ENCODE assay signal across 12 cellular contexts in the genomic region with DNA sequence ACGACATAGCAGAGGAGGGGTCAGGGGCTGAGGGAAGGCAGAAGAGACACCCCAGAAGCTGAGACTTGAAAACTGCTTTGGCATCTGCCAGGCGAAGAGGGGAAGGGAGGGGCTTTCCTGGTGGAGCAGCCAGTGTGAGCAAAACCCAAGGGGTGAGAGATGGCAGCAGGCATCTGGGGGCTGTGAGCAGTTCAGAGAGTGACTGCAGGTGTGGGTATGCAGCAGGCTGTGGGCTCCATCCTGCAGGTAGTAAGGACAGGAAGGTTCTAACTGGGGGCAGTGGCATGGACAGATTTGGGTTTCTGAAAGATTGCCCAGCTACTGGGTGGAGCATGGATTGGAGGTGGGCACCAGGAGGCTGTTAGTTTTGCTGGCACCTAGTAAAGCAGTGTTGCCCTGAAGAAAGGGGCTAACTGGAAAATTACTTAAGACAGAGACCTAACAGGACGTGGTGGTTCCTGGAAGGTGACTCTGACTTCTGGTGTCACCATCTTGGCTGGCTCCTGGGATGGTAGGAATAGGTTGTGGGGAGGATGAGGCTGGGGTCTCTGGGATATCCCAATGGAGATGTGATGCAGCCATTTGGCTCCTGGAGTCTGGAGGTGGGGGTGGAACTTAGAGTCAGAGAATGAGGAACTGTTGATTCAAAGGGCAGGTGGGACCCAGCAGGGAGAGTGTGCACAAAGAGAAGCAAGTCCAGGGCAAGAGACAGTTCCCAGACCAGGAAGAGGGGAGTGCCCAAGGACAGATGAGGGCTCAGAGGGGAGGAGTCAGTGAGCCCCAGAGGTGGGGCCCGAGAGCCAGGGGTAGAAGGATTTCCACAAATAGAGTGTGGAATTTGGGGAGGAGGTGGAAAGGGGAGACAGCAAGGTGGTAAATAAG. TPM values are rescaled to one million over a fixed set of nuclear protein-coding genes. Genes with fewer than 3 reads are reported as not detected.
A peak's percentile ranks its signal among the peaks of the same experiment; 100 is the strongest.
DNase-seq lines count a peak whose midpoint lies in the region; ATAC-seq and TF ChIP-seq lines count a peak whose summit lies in the region.
"Had no signal": no experiment of that assay in that cellular context is flagged by ENCODE, and none has a peak within 500 bp of the region (broad histone marks: within the 10 kb centered on the region; RNA-seq: fewer than 3 reads in every experiment).

No MANE protein-coding gene starts in this region.

- H3K4me3 Mint-ChIP-seq in activated naive CD8-positive, alpha-beta T cell: no peak overlapping the region
- peak overlapping the region in 1 of 3 experiments; percentile 6 for H3K4me3 Mint-ChIP-seq in nephron

- no peaks in the 10 kb centered on the region for H3K9me1 ChIP-seq in IMR-90 (ENCODE audit: insufficient read depth, low read length)

- H2BK120ac ChIP-seq in IMR-90 (ENCODE audit: low read depth, low read length): no peak overlapping the region

- H3K23ac ChIP-seq in IMR-90 (ENCODE audit: low read depth, low read length): no peak overlapping the region

- no peak for TF ChIP-seq EP300 in ovary (IDR thresholded peaks at IDR 0.05)

- H3K4me1 ChIP-seq in DND-41 (ENCODE audit: insufficient read depth, low read length) (peaks cover 1% of the 10 kb centered on the region), IMR-90 (ENCODE audit: control insufficient read depth, insufficient read depth, low read length) (no peaks in the 10 kb centered on the region), ovary (ENCODE audit: insufficient read depth) (peaks cover 3% of the 10 kb centered on the region)
- H3K4me1 ChIP-seq: Caco-2 had no signal

- H3K27me3 ChIP-seq in DND-41 (ENCODE audit: insufficient read depth, low read length, poor library complexity) (no peaks in the 10 kb centered on the region), IMR-90 (ENCODE audit: control insufficient read depth, insufficient read depth, low read length) (no peaks in the 10 kb centered on the region), ovary (no peaks in the 10 kb centered on the region)
- H3K27me3 ChIP-seq: sigmoid colon had no signal

- H3K36me3 ChIP-seq in DND-41 (ENCODE audit: insufficient read depth, low read length) (peaks cover 56% of the 10 kb centered on the region), IMR-90 (ENCODE audit: control insufficient read depth, insufficient read depth, low read length) (peaks cover 34% of the 10 kb centered on the region), ovary (no peaks in the 10 kb centered on the region)

- peaks cover 0 to 47% of the 10 kb centered on the region in 2 experiments; a peak in 3 of 4 replicates for H3K79me1 ChIP-seq in IMR-90 (ENCODE audit: low read depth in 1 of 2, low read length in 2 of 2)

- CTCF ChIA-PET in IMR-90 (lab: Yijun Ruan, JAX): interaction anchor here (0.6 kb wide), 1 partner anchor 13 kb away, joined by 3 read pairs; no protein-coding TSS in a partner anchor

- H3K4me1 Mint-ChIP-seq in activated naive CD8-positive, alpha-beta T cell (ENCODE audit: low read depth): peaks cover 25% of the 10 kb centered on the region
- H3K4me1 Mint-ChIP-seq in nephron: peaks cover 10% of the 10 kb centered on the region

- H4K8ac ChIP-seq in IMR-90 (ENCODE audit: low read depth in 2 of 2, low read length in 2 of 2): no peak overlapping the region

- no peak overlapping the region for H2AK5ac ChIP-seq in IMR-90 (ENCODE audit: low read depth, low read length)

- in situ Hi-C loops in IMR-90 (cut with MboI; ENCODE audit: low sequenced_read_pairs): no loop called here

- H2AFZ ChIP-seq in DND-41 (ENCODE audit: low read depth, low read length) (no peak overlapping the region), IMR-90 (replicated peaks; ENCODE audit: low read length, poor library complexity) (no peak overlapping the region)

- H3K4me3 ChIP-seq in DND-41 (ENCODE audit: low read depth in 1 of 2, low read length in 2 of 2) (no peak overlapping the region), IMR-90 (ENCODE audit: insufficient read depth, low read depth, low read length) (no peak overlapping the region), ovary (no peak overlapping the region)
- H3K4me3 ChIP-seq: sigmoid colon had no signal

- POLR2A ChIA-PET in IMR-90 (lab: Charles Lee; ENCODE audit: unreplicated experiment): interaction anchor here (0.6 kb wide), 1 partner anchor 26 kb away, joined by 3 read pairs; no protein-coding TSS in a partner anchor

- H3K36me3 Mint-ChIP-seq in activated naive CD8-positive, alpha-beta T cell: peaks cover 3% of the 10 kb centered on the region
- peaks cover 42% of the 10 kb centered on the region for H3K36me3 Mint-ChIP-seq in nephron (ENCODE audit: low read depth)

- peak overlapping the region; percentile 68 for H3K27ac Mint-ChIP-seq in activated naive CD8-positive, alpha-beta T cell
- H3K27ac Mint-ChIP-seq in nephron: peak overlapping the region; percentile 25 to 96 (median 49)

- no peak for DNase-seq in DND-41
- no peak for DNase-seq in IMR-90
- DNase-seq in foreskin melanocyte: no peak
- DNase-seq in epidermal melanocyte (ENCODE audit: insufficient read length, low spot score): no peak
- DNase-seq in ovary: no peak
- DNase-seq: Caco-2, Kasumi-1, NCI-H226, sigmoid colon had no signal

- no peak overlapping the region for H2BK15ac ChIP-seq in IMR-90 (ENCODE audit: low read depth, low read length)

- intact Hi-C loops in IMR-90 (cut with micrococcal nuclease): no loop called here
- intact Hi-C loops in ovary (cut with DNase I): no loop called here

- TF ChIP-seq CTCF in DND-41 (IDR thresholded peaks at IDR 0.05; ENCODE audit: borderline replicate concordance, extremely low read depth, low read length, poor library complexity, severe bottlenecking) (no peak), IMR-90 (conservative IDR thresholded peaks at IDR 0.05; ENCODE audit: low read depth, low read length) (no peak), nephron (IDR thresholded peaks at IDR 0.05; ENCODE audit: unreplicated experiment in 3 of 3) (no peak), ovary (IDR thresholded peaks at IDR 0.05) (no peak)

- H3K4me2 ChIP-seq in DND-41 (ENCODE audit: insufficient read depth, low read length) (no peak overlapping the region), IMR-90 (ENCODE audit: low read depth, low read length) (no peak overlapping the region)

- peaks cover 20% of the 10 kb centered on the region for H3K79me2 ChIP-seq in DND-41 (ENCODE audit: insufficient read depth, low read length)

- no peak overlapping the region for H3K14ac ChIP-seq in IMR-90 (replicated peaks; ENCODE audit: low read depth, low read length)

- TF ChIP-seq POLR2A in IMR-90 (IDR thresholded peaks at IDR 0.05; ENCODE audit: low read depth, low read length) (no peak), ovary (IDR thresholded peaks at IDR 0.05) (no peak)

- H3K56ac ChIP-seq in IMR-90 (ENCODE audit: extremely low read depth, insufficient read depth, low read length): no peak overlapping the region

- H4K91ac ChIP-seq in IMR-90 (ENCODE audit: insufficient read depth, low read depth, low read length): no peak overlapping the region

- TF ChIP-seq RAD21 in IMR-90 (IDR thresholded peaks at IDR 0.05; ENCODE audit: low read length): no peak

- H3K9ac ChIP-seq in DND-41 (ENCODE audit: low read depth, low read length) (no peak overlapping the region), IMR-90 (ENCODE audit: low read depth, low read length) (no peak overlapping the region)

- peak overlapping the region; percentile 50 for H2AK9ac ChIP-seq in IMR-90 (replicated peaks; ENCODE audit: low read depth, low read length, poor library complexity)

- H3K18ac ChIP-seq in IMR-90 (ENCODE audit: low read depth, low read length): no peak overlapping the region

- WGBS in IMR-90 (ENCODE audit: extremely low coverage in 2 of 2, insufficient read length in 1 of 2), 2 experiments: 89% methylated on average over 3 of the region's 4 CpGs; no CpG with 5 or more reads in 1 of the 2 experiments
- WGBS in ovary, 3 donors: 65 to 72% (median 69%) methylated on average over 4 of the region's 4 CpGs

- H3K27ac ChIP-seq in DND-41 (ENCODE audit: low read length) (peak overlapping the region; percentile 36), IMR-90 (ENCODE audit: insufficient read depth, low read length) (no peak overlapping the region), ovary (peak overlapping the region in 1 of 2 donors; percentile 14)
- H3K27ac ChIP-seq: sigmoid colon had no signal

- H4K5ac ChIP-seq in IMR-90 (ENCODE audit: low read depth, low read length): no peak overlapping the region

- H4K20me1 ChIP-seq in DND-41 (ENCODE audit: insufficient read depth, low read length) (peaks cover 4% of the 10 kb centered on the region; the same call in 1 of the 2 replicates), IMR-90 (ENCODE audit: insufficient read depth, low read length) (no peaks in the 10 kb centered on the region)

- BruUV-seq in IMR-90 (replicated peaks; lab: Mats Ljungman, UMichigan): no TSS peak

- no peaks in the 10 kb centered on the region for H3K9me3 Mint-ChIP-seq in activated naive CD8-positive, alpha-beta T cell (ENCODE audit: low read depth)
- H3K9me3 Mint-ChIP-seq in nephron: no peaks in the 10 kb centered on the region

- dilution Hi-C loops in IMR-90 (cut with HindIII; ENCODE audit: low sequenced_read_pairs, unreplicated experiment): no loop called here

- H3K27me3 Mint-ChIP-seq in activated naive CD8-positive, alpha-beta T cell: no peaks in the 10 kb centered on the region
- H3K27me3 Mint-ChIP-seq in nephron (ENCODE audit: low read depth): no peaks in the 10 kb centered on the region

- no peak overlapping the region for H2BK5ac ChIP-seq in IMR-90 (ENCODE audit: low read depth, low read length, poor library complexity, severe bottlenecking)

- no peak overlapping the region for H3K4ac ChIP-seq in IMR-90 (ENCODE audit: low read depth, low read length)

- 0 out of 3 replicates have a peak, but pooled peaks have one; percentile 27 for ATAC-seq in DND-41 (ENCODE audit: insufficient read depth, low read depth)
- ATAC-seq in IMR-90 (ENCODE audit: low read depth): no peak
- ATAC-seq: Panc1 had no signal

- H2BK20ac ChIP-seq in IMR-90 (ENCODE audit: low read depth, low read length): no peak overlapping the region

- H3K9me3 ChIP-seq in DND-41 (ENCODE audit: insufficient read depth, low read length, severe bottlenecking): no peaks in the 10 kb centered on the region
- H3K9me3 ChIP-seq in IMR-90 (ENCODE audit: control insufficient read depth, insufficient read depth, low read length): no peaks in the 10 kb centered on the region
- no peaks in the 10 kb centered on the region for H3K9me3 ChIP-seq in ovary
- H3K9me3 ChIP-seq: Caco-2, sigmoid colon had no signal

RNA-seq across cellular contexts. Expression of a gene that starts 11.2 kb away (rescaled TPM):
- 32.3 and 38.6 TPM in 2 replicates for total RNA-seq in IMR-90 (2012; rRNA removed)
- 34.9 and 54.4 TPM in 2 replicates for polyA plus RNA-seq in IMR-90 (2012; rRNA removed)
- polyA plus RNA-seq in IMR-90 (2012; cell fraction: cytosol; rRNA removed): 31.1 and 41.3 TPM in 2 replicates
- 14.9 and 16.0 TPM in 2 replicates for polyA plus RNA-seq in IMR-90 (2012; cell fraction: nucleus; rRNA removed; ENCODE audit: low replicate concordance)
- total RNA-seq in ovary: 10 to 100 TPM; 34.4 to 54.8 (median 49.0) TPM
- polyA plus RNA-seq in ovary: 10 to 100 TPM; 13.3 to 44.1 TPM

RNA-seq across cellular contexts. Expression of a gene that starts 13.7 kb away (rescaled TPM):
- total RNA-seq in IMR-90 (2012; rRNA removed) (0.18 and 0.56 TPM in 2 replicates), ovary (10 to 100 TPM in 5 of 7 donors, 1 to 10 TPM in 2; 7.0 to 22.4 (median 14.4) TPM)
- polyA plus RNA-seq in IMR-90 (2012; rRNA removed) (12.9 and 13.8 TPM in 2 replicates), ovary (10 to 100 TPM in 1 of 2 donors, 1 to 10 TPM in 1; 7.9 to 16.2 TPM)
- polyA plus RNA-seq in IMR-90 (2012; cell fraction: cytosol; rRNA removed): 12.9 and 21.8 TPM in 2 replicates
- polyA plus RNA-seq in IMR-90 (2012; cell fraction: nucleus; rRNA removed; ENCODE audit: low replicate concordance): 10.8 and 14.0 TPM in 2 replicates

RNA-seq across cellular contexts. Expression of a gene that starts 40.7 kb away (rescaled TPM):
- 5.0 and 5.8 TPM in 2 replicates for total RNA-seq in IMR-90 (2012; rRNA removed)
- polyA plus RNA-seq in IMR-90 (2012; rRNA removed): 13.8 and 19.6 TPM in 2 replicates
- 14.1 and 16.6 TPM in 2 replicates for polyA plus RNA-seq in IMR-90 (2012; cell fraction: cytosol; rRNA removed)
- 29.8 and 57.4 TPM in 2 replicates for polyA plus RNA-seq in IMR-90 (2012; cell fraction: nucleus; rRNA removed; ENCODE audit: low replicate concordance)
- total RNA-seq in ovary: 10 to 100 TPM; 10.2 to 24.3 (median 15.4) TPM
- polyA plus RNA-seq in ovary: 10 to 100 TPM in 1 of 2 donors, 1 to 10 TPM in 1; 1.6 to 12.4 TPM
